Comparison of ENCODE assay signal across 19 cellular contexts in genomic region chr3:33579843-33580242, GRCh38.
"Had no signal": no experiment of that assay in that cellular context is flagged by ENCODE, and none has a peak within 500 bp of the region (broad histone marks: within the 10 kb centered on the region; RNA-seq: fewer than 3 reads in every experiment).

No MANE protein-coding gene starts in this region.

- H3K4me1 Mint-ChIP-seq: activated CD4-positive, alpha-beta T cell treated with anti-CD3 and anti-CD28 coated beads, Interleukin-2, amount 10 ng/mL, durations not matched to agents 24 days and 14 days; central memory CD8-positive, alpha-beta T cell; naive thymus-derived CD4-positive, alpha-beta T cell had no signal

- H3K9me3 ChIP-seq: body of pancreas, suprapubic skin had no signal

- ATAC-seq: activated CD8-positive, alpha-beta T cell treated with anti-CD3 and anti-CD28 coated beads, Interleukin-2, amount 10 ng/mL, durations not matched to agents 7 days and 5 days; activated T-cell treated with anti-CD3 and anti-CD28 coated beads, Interleukin-2, amount 50 U/mL, for 72 hours; body of pancreas; naive thymus-derived CD4-positive, alpha-beta T cell had no signal

- H3K4me3 Mint-ChIP-seq: activated CD4-positive, alpha-beta T cell treated with anti-CD3 and anti-CD28 coated beads, Interleukin-2, amount 10 ng/mL, durations not matched to agents 24 days and 14 days; activated CD8-positive, alpha-beta T cell treated with anti-CD3 and anti-CD28 coated beads, Interleukin-2, amount 10 ng/mL, durations not matched to agents 7 days and 5 days; activated naive CD8-positive, alpha-beta T cell; activated T-cell treated with anti-CD3 and anti-CD28 coated beads, Interleukin-2, amount 50 U/mL, for 72 hours; central memory CD8-positive, alpha-beta T cell; naive thymus-derived CD4-positive, alpha-beta T cell; stimulated activated naive CD8-positive, alpha-beta T cell treated with anti-CD3 and anti-CD28 coated beads, Interleukin-15, Interleukin-2, amounts not matched to agents 100 ng/mL and 50 ng/mL, for 24 hours; type B pancreatic cell had no signal

- H3K27me3 ChIP-seq: body of pancreas, suprapubic skin had no signal

- DNase-seq: activated CD4-positive, alpha-beta T cell treated with anti-CD3 and anti-CD28 coated beads, Interleukin-2, amount 10 ng/mL, durations not matched to agents 24 days and 14 days; activated CD4-positive, CD25-positive, alpha-beta regulatory T cell; activated CD8-positive, alpha-beta memory T cell treated with anti-CD3 and anti-CD28 coated beads, Interleukin-2, amount 50 U/mL, for 4 hours; activated CD8-positive, alpha-beta T cell treated with anti-CD3 and anti-CD28 coated beads, Interleukin-2, amount 10 ng/mL, durations not matched to agents 7 days and 5 days; activated gamma-delta T cell; activated T-cell treated with anti-CD3 and anti-CD28 coated beads, Interleukin-2, amount 50 U/mL, for 72 hours; amniotic stem cell; body of pancreas; cortex of kidney; effector CD4-positive, alpha-beta T cell; head of caudate nucleus; naive thymus-derived CD4-positive, alpha-beta T cell; posterior cingulate gyrus had no signal

- H3K27ac Mint-ChIP-seq: activated CD4-positive, alpha-beta T cell treated with anti-CD3 and anti-CD28 coated beads, Interleukin-2, amount 10 ng/mL, durations not matched to agents 24 days and 14 days; activated CD8-positive, alpha-beta T cell treated with anti-CD3 and anti-CD28 coated beads, Interleukin-2, amount 10 ng/mL, durations not matched to agents 7 days and 5 days; activated naive CD8-positive, alpha-beta T cell; activated T-cell treated with anti-CD3 and anti-CD28 coated beads, Interleukin-2, amount 50 U/mL, for 72 hours; naive thymus-derived CD4-positive, alpha-beta T cell; stimulated activated naive CD8-positive, alpha-beta T cell treated with anti-CD3 and anti-CD28 coated beads, Interleukin-15, Interleukin-2, amounts not matched to agents 100 ng/mL and 50 ng/mL, for 24 hours; type B pancreatic cell had no signal

- H3K27ac ChIP-seq: body of pancreas, suprapubic skin had no signal

- H3K9me3 Mint-ChIP-seq: activated CD4-positive, alpha-beta T cell treated with anti-CD3 and anti-CD28 coated beads, Interleukin-2, amount 10 ng/mL, durations not matched to agents 24 days and 14 days; activated T-cell treated with anti-CD3 and anti-CD28 coated beads, Interleukin-2, amount 50 U/mL, for 72 hours; central memory CD8-positive, alpha-beta T cell; naive thymus-derived CD4-positive, alpha-beta T cell; stimulated activated naive CD8-positive, alpha-beta T cell treated with anti-CD3 and anti-CD28 coated beads, Interleukin-15, Interleukin-2, amounts not matched to agents 100 ng/mL and 50 ng/mL, for 24 hours; type B pancreatic cell had no signal

- H3K4me1 ChIP-seq: body of pancreas, suprapubic skin had no signal

- H3K4me3 ChIP-seq: body of pancreas, suprapubic skin had no signal

- FAIRE-seq: frontal cortex had no signal

- H3K36me3 Mint-ChIP-seq: type B pancreatic cell had no signal

- H3K27me3 Mint-ChIP-seq: activated CD4-positive, alpha-beta T cell treated with anti-CD3 and anti-CD28 coated beads, Interleukin-2, amount 10 ng/mL, durations not matched to agents 24 days and 14 days; activated naive CD8-positive, alpha-beta T cell; central memory CD8-positive, alpha-beta T cell; naive thymus-derived CD4-positive, alpha-beta T cell; stimulated activated naive CD8-positive, alpha-beta T cell treated with anti-CD3 and anti-CD28 coated beads, Interleukin-15, Interleukin-2, amounts not matched to agents 100 ng/mL and 50 ng/mL, for 24 hours; type B pancreatic cell had no signal
